ENCODE assay signal across 23 cellular contexts in genomic region chr21:19123525-19123924, GRCh38.
A peak's percentile ranks its signal among the peaks of the same experiment; 100 is the strongest.
DNase-seq lines count a peak whose midpoint lies in the region; ATAC-seq, FAIRE-seq and TF ChIP-seq lines count a peak whose summit lies in the region.
"Had no signal": no experiment of that assay in that cellular context is flagged by ENCODE, and none has a peak within 500 bp of the region (broad histone marks: within the 10 kb centered on the region; RNA-seq: fewer than 3 reads in every experiment).

No MANE protein-coding gene starts in this region.

- H3K27ac ChIP-seq in GM23338 (ENCODE audit: low read depth) (no peak overlapping the region), ovary (no peak overlapping the region)

- peaks cover 36% of the 10 kb centered on the region for H3K4me1 Mint-ChIP-seq in GM23338
- H3K4me1 Mint-ChIP-seq: CD4-positive, alpha-beta memory T cell had no signal

- WGBS in ovary, 3 donors = 63 to 73% (median 73%) methylated on average over 2 of the region's 2 CpGs

- no peak for TF ChIP-seq EP300 in ovary (IDR thresholded peaks at IDR 0.05)

- peak; percentile 6 for FAIRE-seq in frontal cortex (lab: Jason Lieb, UNC)
- FAIRE-seq: GM12878 had no signal

- peaks cover 3% of the 10 kb centered on the region for H3K27me3 Mint-ChIP-seq in GM23338 (ENCODE audit: insufficient read depth, low read depth, poor library complexity)
- H3K27me3 Mint-ChIP-seq: CD4-positive, alpha-beta memory T cell had no signal

- peaks cover 19% of the 10 kb centered on the region; the same call in 2 of the 3 replicates for H3K36me3 Mint-ChIP-seq in GM23338 (ENCODE audit: low read depth)
- H3K36me3 Mint-ChIP-seq: CD4-positive, alpha-beta memory T cell had no signal

- H3K27me3 ChIP-seq in GM23338 (ENCODE audit: insufficient read depth) (no peaks in the 10 kb centered on the region), H7 (ENCODE audit: control insufficient read depth, insufficient read depth, low read length) (no peaks in the 10 kb centered on the region), ovary (no peaks in the 10 kb centered on the region)

- no peak for TF ChIP-seq CTCF in GM23338 (conservative IDR thresholded peaks at IDR 0.05; ENCODE audit: low read depth in 2 of 2)
- no peak for TF ChIP-seq CTCF in ovary (IDR thresholded peaks at IDR 0.05)

- no peak for ATAC-seq in GM23338
- ATAC-seq: GM12878, PC-3 had no signal

- H4K20me1 ChIP-seq in GM23338 (replicated peaks; ENCODE audit: insufficient read depth) = no peaks in the 10 kb centered on the region

- peaks cover 9% of the 10 kb centered on the region for H3K9me2 ChIP-seq in GM23338 (ENCODE audit: insufficient read depth)
- H3K9me2 ChIP-seq: SK-N-SH had no signal

- H3K27ac Mint-ChIP-seq in GM23338 = peak overlapping the region; percentile 3; the same call in 1 of the 2 replicates
- H3K27ac Mint-ChIP-seq: CD4-positive, alpha-beta memory T cell; T-helper 1 cell treated with Interleukin-12 subunit alpha and Interleukin-12 subunit beta and Interleukin-4 antibody, amounts not matched to agents 30 μg/mL and 1 μg/mL, for 36 hours had no signal

- TF ChIP-seq POLR2A in ovary (IDR thresholded peaks at IDR 0.05) = no peak

- no peaks in the 10 kb centered on the region for H3K79me2 ChIP-seq in GM23338 (replicated peaks; ENCODE audit: insufficient read depth)

- no peak overlapping the region for H3K4me3 Mint-ChIP-seq in GM23338
- H3K4me3 Mint-ChIP-seq: CD4-positive, alpha-beta memory T cell; T-helper 1 cell treated with Interleukin-12 subunit alpha and Interleukin-12 subunit beta and Interleukin-4 antibody, amounts not matched to agents 30 μg/mL and 1 μg/mL, for 36 hours had no signal

- H3K9me3 Mint-ChIP-seq in GM23338 = peaks cover 7% of the 10 kb centered on the region; the same call in 2 of the 3 replicates

- H3K9me3 ChIP-seq in ovary = no peaks in the 10 kb centered on the region
- H3K9me3 ChIP-seq: Caco-2, SK-N-SH had no signal

- H3K4me3 ChIP-seq in GM23338 (no peak overlapping the region), H7 (ENCODE audit: insufficient read depth, low read depth, low read length) (no peak overlapping the region), ovary (no peak overlapping the region)
- H3K4me3 ChIP-seq: GM12878 had no signal

- no peaks in the 10 kb centered on the region for H3F3A ChIP-seq in GM23338 (replicated peaks; ENCODE audit: low read depth)

- DNase-seq in GM23338 (ENCODE audit: low spot score) (peak; percentile 28), H7 (peak; percentile 5), NCI-H69 (lab: John Stamatoyannopoulos, UW) (peak; percentile 41), frontal cortex (ENCODE audit: low spot score in 2 of 2) (no peak), ovary (no peak)
- DNase-seq in activated CD8-positive, alpha-beta memory T cell treated with anti-CD3 and anti-CD28 coated beads for 24 hours = no peak
- no peak for DNase-seq in activated CD4-positive, CD25-positive, alpha-beta regulatory T cell (lab: John Stamatoyannopoulos, UW)
- DNase-seq: Caco-2; CD4-positive, alpha-beta memory T cell; GDM1; GOT3; IMR-90; KG1; MM.1S; NCI-H1436 treated with DMSO at 0.1 percent for 48 hours; NCI-H1930; NCI-H526 treated with DMSO at 0.1 percent for 48 hours; NK-92 treated with Interleukin-12 subunit alpha and Interleukin-12 subunit beta, amount 100 ng/mL, for 24 hours; PC-3; SK-N-SH; SW 1271 had no signal

- intact Hi-C loops in ovary (cut with DNase I) = no loop called here

- no peak overlapping the region for H2AFZ ChIP-seq in GM23338

- peak overlapping the region; percentile 16 for H3K4me2 ChIP-seq in GM23338
- H3K4me2 ChIP-seq: SK-N-SH had no signal

- H3K36me3 ChIP-seq in GM23338 (ENCODE audit: insufficient read depth) = no peaks in the 10 kb centered on the region
- H3K36me3 ChIP-seq in H7 (replicated peaks; ENCODE audit: control insufficient read depth, insufficient read depth, low read length) = no peaks in the 10 kb centered on the region
- no peaks in the 10 kb centered on the region for H3K36me3 ChIP-seq in ovary

- H3K4me1 ChIP-seq in GM23338 (ENCODE audit: insufficient read depth) = peaks cover 42% of the 10 kb centered on the region
- H3K4me1 ChIP-seq in ovary (ENCODE audit: insufficient read depth) = no peaks in the 10 kb centered on the region
- H3K4me1 ChIP-seq: Caco-2 had no signal

TF ChIP-seq in GM23338, 12 proteins besides CTCF, POLR2A, EP300 and RAD21:
- TF ChIP-seq ZNF114 (CRISPR knock-in tag; IDR thresholded peaks at IDR 0.05) (no peak), NANOG (IDR thresholded peaks at IDR 0.05; ENCODE audit: borderline replicate concordance) (peak; percentile 74; the same call in 1 of the 2 replicates)

Comparison
In these comparisons a context has a peak if more than half of its experiments do, and no peak if none do; other contexts are left out.
1. DNase-seq: peak in GM23338 (single experiment), H7 (single experiment) and NCI-H69 (single experiment); none in frontal cortex (0 of 2), activated CD8-positive, alpha-beta memory T cell treated with anti-CD3 and anti-CD28 coated beads for 24 hours (single experiment), ovary (0 of 5) and activated CD4-positive, CD25-positive, alpha-beta regulatory T cell (0 of 4).